Comparison of ENCODE assay signal across 12 cellular contexts in genomic region chr18:47420130-47420529, GRCh38.
DNase-seq lines count a peak whose midpoint lies in the region; ATAC-seq and TF ChIP-seq lines count a peak whose summit lies in the region.
"Had no signal": no experiment of that assay in that cellular context is flagged by ENCODE, and none has a peak within 500 bp of the region (broad histone marks: within the 10 kb centered on the region; RNA-seq: fewer than 3 reads in every experiment).

No MANE protein-coding gene starts in this region.

- H3K9me3 ChIP-seq in left ventricle myocardium inferior (replicated peaks) = no peaks in the 10 kb centered on the region
- H3K9me3 ChIP-seq: gastrocnemius medialis had no signal

- no peaks in the 10 kb centered on the region for H3K4me1 ChIP-seq in left ventricle myocardium inferior
- H3K4me1 ChIP-seq: gastrocnemius medialis had no signal

- H3K27ac ChIP-seq in left ventricle myocardium inferior (replicated peaks) = no peak overlapping the region
- H3K27ac ChIP-seq: dorsolateral prefrontal cortex, gastrocnemius medialis had no signal

- H3K4me3 ChIP-seq in left ventricle myocardium inferior = no peak overlapping the region
- H3K4me3 ChIP-seq: dorsolateral prefrontal cortex, gastrocnemius medialis had no signal

- H3K36me3 ChIP-seq in left ventricle myocardium inferior = no peaks in the 10 kb centered on the region
- H3K36me3 ChIP-seq: gastrocnemius medialis had no signal

- TF ChIP-seq CTCF in left ventricle myocardium inferior (IDR thresholded peaks at IDR 0.05; ENCODE audit: borderline replicate concordance) = no peak

- intact Hi-C loops in left ventricle myocardium inferior (cut with micrococcal nuclease) = no loop called here

- DNase-seq in RPMI8226 (peak; percentile 80), HPDE6-E6E7 (ENCODE audit: extremely low spot score) (no peak), NCI-H524 (lab: John Stamatoyannopoulos, UW) (no peak), left ventricle myocardium inferior (no peak), NCI-H510A (lab: John Stamatoyannopoulos, UW) (no peak)
- DNase-seq: activated T-cell treated with anti-CD3 and anti-CD28 coated beads, Interleukin-2, amount 50 U/mL, for 24 hours; C1 segment of cervical spinal cord; dorsolateral prefrontal cortex; gastrocnemius medialis had no signal

- ATAC-seq in GM18519 (IDR thresholded peaks at IDR 0.05; ENCODE audit: low FRiP score, unreplicated experiment) (peak; percentile 85), GM21576 (IDR thresholded peaks at IDR 0.05; ENCODE audit: unreplicated experiment) (peak; percentile 83), HG03342 (IDR thresholded peaks at IDR 0.05; ENCODE audit: unreplicated experiment) (peak; percentile 71)
- ATAC-seq: gastrocnemius medialis had no signal

- peaks cover 57% of the 10 kb centered on the region for H3K27me3 ChIP-seq in left ventricle myocardium inferior (ENCODE audit: low read depth)
